In genomic region chr6:166330612-166331011, GRCh38 we compare ENCODE assay signal across 1 cellular context.
TF ChIP-seq lines count a peak whose summit lies in the region.

No MANE protein-coding gene starts in this region.

TF ChIP-seq in HepG2, 621 proteins besides CTCF, POLR2A, EP300 and RAD21 (continued from another document and continues in another):
- TF ChIP-seq, protein P1, sequence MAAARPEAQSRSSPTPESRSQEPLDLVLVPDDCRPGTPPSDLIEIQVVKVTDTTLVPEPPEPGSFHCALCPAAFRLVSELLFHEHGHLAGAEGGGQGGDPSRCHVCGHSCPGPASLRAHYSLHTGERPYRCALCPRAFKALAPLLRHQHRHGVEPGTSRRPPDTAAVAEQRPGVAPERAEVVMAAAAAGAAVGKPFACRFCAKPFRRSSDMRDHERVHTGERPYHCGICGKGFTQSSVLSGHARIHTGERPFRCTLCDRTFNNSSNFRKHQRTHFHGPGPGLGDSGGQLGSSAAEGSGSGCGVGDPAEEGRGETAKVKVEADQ (CRISPR knock-in tag; IDR thresholded peaks at IDR 0.05; ENCODE audit: borderline replicate concordance): no peak; the same call in 1 of the 2 replicates
- TF ChIP-seq, protein P2, sequence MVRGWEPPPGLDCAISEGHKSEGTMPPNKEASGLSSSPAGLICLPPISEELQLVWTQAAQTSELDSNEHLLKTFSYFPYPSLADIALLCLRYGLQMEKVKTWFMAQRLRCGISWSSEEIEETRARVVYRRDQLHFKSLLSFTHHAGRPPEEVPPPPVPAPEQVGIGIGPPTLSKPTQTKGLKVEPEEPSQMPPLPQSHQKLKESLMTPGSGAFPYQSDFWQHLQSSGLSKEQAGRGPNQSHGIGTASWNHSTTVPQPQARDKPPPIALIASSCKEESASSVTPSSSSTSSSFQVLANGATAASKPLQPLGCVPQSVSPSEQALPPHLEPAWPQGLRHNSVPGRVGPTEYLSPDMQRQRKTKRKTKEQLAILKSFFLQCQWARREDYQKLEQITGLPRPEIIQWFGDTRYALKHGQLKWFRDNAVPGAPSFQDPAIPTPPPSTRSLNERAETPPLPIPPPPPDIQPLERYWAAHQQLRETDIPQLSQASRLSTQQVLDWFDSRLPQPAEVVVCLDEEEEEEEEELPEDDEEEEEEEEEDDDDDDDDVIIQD (CRISPR knock-in tag; IDR thresholded peaks at IDR 0.05; ENCODE audit: low read depth): peak; percentile 94
- peak; percentile 78 for TF ChIP-seq HDAC1 (CRISPR knock-in tag; IDR thresholded peaks at IDR 0.05)
- TF ChIP-seq MTF2 (CRISPR knock-in tag; IDR thresholded peaks at IDR 0.05; ENCODE audit: borderline replicate concordance): no peak
- peak; percentile 95 for TF ChIP-seq PATZ1 (CRISPR knock-in tag; IDR thresholded peaks at IDR 0.05)
- TF ChIP-seq RFX3 (CRISPR knock-in tag; IDR thresholded peaks at IDR 0.05): no peak
- TF ChIP-seq, protein P3, sequence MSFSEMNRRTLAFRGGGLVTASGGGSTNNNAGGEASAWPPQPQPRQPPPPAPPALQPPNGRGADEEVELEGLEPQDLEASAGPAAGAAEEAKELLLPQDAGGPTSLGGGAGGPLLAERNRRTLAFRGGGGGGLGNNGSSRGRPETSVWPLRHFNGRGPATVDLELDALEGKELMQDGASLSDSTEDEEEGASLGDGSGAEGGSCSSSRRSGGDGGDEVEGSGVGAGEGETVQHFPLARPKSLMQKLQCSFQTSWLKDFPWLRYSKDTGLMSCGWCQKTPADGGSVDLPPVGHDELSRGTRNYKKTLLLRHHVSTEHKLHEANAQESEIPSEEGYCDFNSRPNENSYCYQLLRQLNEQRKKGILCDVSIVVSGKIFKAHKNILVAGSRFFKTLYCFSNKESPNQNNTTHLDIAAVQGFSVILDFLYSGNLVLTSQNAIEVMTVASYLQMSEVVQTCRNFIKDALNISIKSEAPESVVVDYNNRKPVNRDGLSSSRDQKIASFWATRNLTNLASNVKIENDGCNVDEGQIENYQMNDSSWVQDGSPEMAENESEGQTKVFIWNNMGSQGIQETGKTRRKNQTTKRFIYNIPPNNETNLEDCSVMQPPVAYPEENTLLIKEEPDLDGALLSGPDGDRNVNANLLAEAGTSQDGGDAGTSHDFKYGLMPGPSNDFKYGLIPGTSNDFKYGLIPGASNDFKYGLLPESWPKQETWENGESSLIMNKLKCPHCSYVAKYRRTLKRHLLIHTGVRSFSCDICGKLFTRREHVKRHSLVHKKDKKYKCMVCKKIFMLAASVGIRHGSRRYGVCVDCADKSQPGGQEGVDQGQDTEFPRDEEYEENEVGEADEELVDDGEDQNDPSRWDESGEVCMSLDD (CRISPR knock-in tag; IDR thresholded peaks at IDR 0.05; ENCODE audit: borderline replicate concordance): peak; percentile 95; the same call in 1 of the 2 replicates
- no peak for TF ChIP-seq SNAI1 (CRISPR knock-in tag; IDR thresholded peaks at IDR 0.05; ENCODE audit: borderline replicate concordance)
- TF ChIP-seq ZNF564 (CRISPR knock-in tag; IDR thresholded peaks at IDR 0.05): no peak
- TF ChIP-seq ZNF83 (CRISPR knock-in tag; IDR thresholded peaks at IDR 0.05; ENCODE audit: borderline replicate concordance): no peak
- TF ChIP-seq RFXANK (CRISPR knock-in tag; IDR thresholded peaks at IDR 0.05): no peak
- TF ChIP-seq ZSCAN20 (CRISPR knock-in tag; IDR thresholded peaks at IDR 0.05; ENCODE audit: borderline replicate concordance): no peak
- no peak for TF ChIP-seq FOSL1 (CRISPR knock-in tag; IDR thresholded peaks at IDR 0.05; ENCODE audit: borderline replicate concordance)
- TF ChIP-seq ZNF10 (CRISPR knock-in tag; IDR thresholded peaks at IDR 0.05; ENCODE audit: borderline replicate concordance, low read depth): no peak
- TF ChIP-seq, protein P4, sequence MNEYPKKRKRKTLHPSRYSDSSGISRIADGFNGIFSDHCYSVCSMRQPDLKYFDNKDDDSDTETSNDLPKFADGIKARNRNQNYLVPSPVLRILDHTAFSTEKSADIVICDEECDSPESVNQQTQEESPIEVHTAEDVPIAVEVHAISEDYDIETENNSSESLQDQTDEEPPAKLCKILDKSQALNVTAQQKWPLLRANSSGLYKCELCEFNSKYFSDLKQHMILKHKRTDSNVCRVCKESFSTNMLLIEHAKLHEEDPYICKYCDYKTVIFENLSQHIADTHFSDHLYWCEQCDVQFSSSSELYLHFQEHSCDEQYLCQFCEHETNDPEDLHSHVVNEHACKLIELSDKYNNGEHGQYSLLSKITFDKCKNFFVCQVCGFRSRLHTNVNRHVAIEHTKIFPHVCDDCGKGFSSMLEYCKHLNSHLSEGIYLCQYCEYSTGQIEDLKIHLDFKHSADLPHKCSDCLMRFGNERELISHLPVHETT (CRISPR knock-in tag; conservative IDR thresholded peaks at IDR 0.05): no peak
- TF ChIP-seq MAX (IDR thresholded peaks at IDR 0.05): peak; percentile 79
- no peak for TF ChIP-seq ZNF589 (CRISPR knock-in tag; conservative IDR thresholded peaks at IDR 0.05)
- TF ChIP-seq NAIF1 (CRISPR knock-in tag; IDR thresholded peaks at IDR 0.05; ENCODE audit: borderline replicate concordance): no peak
- no peak for TF ChIP-seq SRSF1 (optimal IDR thresholded peaks at IDR 0.05; ENCODE audit: low read depth, low read length)
- no peak for TF ChIP-seq RNF2 (conservative IDR thresholded peaks at IDR 0.05; ENCODE audit: low read depth)
- TF ChIP-seq, protein P5, sequence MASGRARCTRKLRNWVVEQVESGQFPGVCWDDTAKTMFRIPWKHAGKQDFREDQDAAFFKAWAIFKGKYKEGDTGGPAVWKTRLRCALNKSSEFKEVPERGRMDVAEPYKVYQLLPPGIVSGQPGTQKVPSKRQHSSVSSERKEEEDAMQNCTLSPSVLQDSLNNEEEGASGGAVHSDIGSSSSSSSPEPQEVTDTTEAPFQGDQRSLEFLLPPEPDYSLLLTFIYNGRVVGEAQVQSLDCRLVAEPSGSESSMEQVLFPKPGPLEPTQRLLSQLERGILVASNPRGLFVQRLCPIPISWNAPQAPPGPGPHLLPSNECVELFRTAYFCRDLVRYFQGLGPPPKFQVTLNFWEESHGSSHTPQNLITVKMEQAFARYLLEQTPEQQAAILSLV (CRISPR knock-in tag; IDR thresholded peaks at IDR 0.05; ENCODE audit: borderline replicate concordance): no peak
- peak; percentile 84; the same call in 1 of the 2 replicates for TF ChIP-seq ZNF619 (CRISPR knock-in tag; IDR thresholded peaks at IDR 0.05)
- TF ChIP-seq, protein P6, sequence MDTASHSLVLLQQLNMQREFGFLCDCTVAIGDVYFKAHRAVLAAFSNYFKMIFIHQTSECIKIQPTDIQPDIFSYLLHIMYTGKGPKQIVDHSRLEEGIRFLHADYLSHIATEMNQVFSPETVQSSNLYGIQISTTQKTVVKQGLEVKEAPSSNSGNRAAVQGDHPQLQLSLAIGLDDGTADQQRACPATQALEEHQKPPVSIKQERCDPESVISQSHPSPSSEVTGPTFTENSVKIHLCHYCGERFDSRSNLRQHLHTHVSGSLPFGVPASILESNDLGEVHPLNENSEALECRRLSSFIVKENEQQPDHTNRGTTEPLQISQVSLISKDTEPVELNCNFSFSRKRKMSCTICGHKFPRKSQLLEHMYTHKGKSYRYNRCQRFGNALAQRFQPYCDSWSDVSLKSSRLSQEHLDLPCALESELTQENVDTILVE (CRISPR knock-in tag; IDR thresholded peaks at IDR 0.05): no peak
- no peak for TF ChIP-seq ZIK1 (CRISPR knock-in tag; IDR thresholded peaks at IDR 0.05; ENCODE audit: borderline replicate concordance, low read depth)
- TF ChIP-seq JARID2 (CRISPR knock-in tag; IDR thresholded peaks at IDR 0.05; ENCODE audit: insufficient replicate concordance): peak; percentile 78
- TF ChIP-seq ZFAT (CRISPR knock-in tag; conservative IDR thresholded peaks at IDR 0.05): no peak
- no peak for TF ChIP-seq ZSCAN30 (CRISPR knock-in tag; IDR thresholded peaks at IDR 0.05)
- TF ChIP-seq, protein P7, sequence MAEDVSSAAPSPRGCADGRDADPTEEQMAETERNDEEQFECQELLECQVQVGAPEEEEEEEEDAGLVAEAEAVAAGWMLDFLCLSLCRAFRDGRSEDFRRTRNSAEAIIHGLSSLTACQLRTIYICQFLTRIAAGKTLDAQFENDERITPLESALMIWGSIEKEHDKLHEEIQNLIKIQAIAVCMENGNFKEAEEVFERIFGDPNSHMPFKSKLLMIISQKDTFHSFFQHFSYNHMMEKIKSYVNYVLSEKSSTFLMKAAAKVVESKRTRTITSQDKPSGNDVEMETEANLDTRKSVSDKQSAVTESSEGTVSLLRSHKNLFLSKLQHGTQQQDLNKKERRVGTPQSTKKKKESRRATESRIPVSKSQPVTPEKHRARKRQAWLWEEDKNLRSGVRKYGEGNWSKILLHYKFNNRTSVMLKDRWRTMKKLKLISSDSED (CRISPR knock-in tag; IDR thresholded peaks at IDR 0.05): no peak
- peak; percentile 79 for TF ChIP-seq KAT8 (CRISPR knock-in tag; IDR thresholded peaks at IDR 0.05)
- TF ChIP-seq, protein P8, sequence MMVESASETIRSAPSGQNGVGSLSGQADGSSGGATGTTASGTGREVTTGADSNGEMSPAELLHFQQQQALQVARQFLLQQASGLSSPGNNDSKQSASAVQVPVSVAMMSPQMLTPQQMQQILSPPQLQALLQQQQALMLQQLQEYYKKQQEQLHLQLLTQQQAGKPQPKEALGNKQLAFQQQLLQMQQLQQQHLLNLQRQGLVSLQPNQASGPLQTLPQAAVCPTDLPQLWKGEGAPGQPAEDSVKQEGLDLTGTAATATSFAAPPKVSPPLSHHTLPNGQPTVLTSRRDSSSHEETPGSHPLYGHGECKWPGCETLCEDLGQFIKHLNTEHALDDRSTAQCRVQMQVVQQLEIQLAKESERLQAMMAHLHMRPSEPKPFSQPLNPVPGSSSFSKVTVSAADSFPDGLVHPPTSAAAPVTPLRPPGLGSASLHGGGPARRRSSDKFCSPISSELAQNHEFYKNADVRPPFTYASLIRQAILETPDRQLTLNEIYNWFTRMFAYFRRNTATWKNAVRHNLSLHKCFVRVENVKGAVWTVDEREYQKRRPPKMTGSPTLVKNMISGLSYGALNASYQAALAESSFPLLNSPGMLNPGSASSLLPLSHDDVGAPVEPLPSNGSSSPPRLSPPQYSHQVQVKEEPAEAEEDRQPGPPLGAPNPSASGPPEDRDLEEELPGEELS (CRISPR knock-in tag; IDR thresholded peaks at IDR 0.05): 0 out of 2 replicates have a peak, but pooled peaks have one; percentile 36
- TF ChIP-seq ZSCAN29 (CRISPR knock-in tag; conservative IDR thresholded peaks at IDR 0.05): no peak
- TF ChIP-seq PAWR (CRISPR knock-in tag; IDR thresholded peaks at IDR 0.05; ENCODE audit: borderline replicate concordance): no peak
